In the genomic region with DNA sequence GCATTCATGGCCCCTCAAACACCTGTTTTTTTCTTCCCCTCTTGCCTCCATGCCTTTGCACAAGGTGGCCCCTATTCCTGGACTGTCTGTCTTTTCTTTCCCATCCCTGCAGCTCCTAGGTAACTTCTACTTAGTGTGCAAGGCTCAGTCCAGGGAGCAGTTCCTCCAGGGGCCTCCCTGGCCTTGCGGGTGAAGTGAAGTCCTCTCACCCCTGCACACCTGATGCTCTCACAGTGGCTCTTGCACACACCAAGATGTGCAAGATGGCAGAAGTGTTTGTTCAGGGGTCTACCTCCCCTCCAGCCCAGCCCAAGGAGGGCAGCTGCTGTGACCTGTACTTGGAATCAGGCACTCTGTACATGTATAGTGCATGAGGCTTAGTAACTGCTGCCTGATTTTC, we compare ENCODE assay signal across 28 cellular contexts.
"Had no signal": no experiment of that assay in that cellular context is flagged by ENCODE, and none has a peak within 500 bp of the region (broad histone marks: within the 10 kb centered on the region; RNA-seq: fewer than 3 reads in every experiment).

No MANE protein-coding gene starts in this region.

- DNase-seq: activated CD4-positive, alpha-beta T cell treated with anti-CD3 and anti-CD28 coated beads for 1 hour; activated CD4-positive, alpha-beta T cell treated with anti-CD3 and anti-CD28 coated beads for 4 hours; activated CD4-positive, alpha-beta T cell treated with anti-CD3 and anti-CD28 coated beads, Interleukin-2, amount 10 ng/mL, durations not matched to agents 7 days and 5 days; activated CD4-positive, alpha-beta T cell treated with anti-CD3 and anti-CD28 coated beads, Interleukin-2, amount 50 U/mL, for 4 hours; activated CD8-positive, alpha-beta memory T cell treated with anti-CD3 and anti-CD28 coated beads, Interleukin-2, amount 50 U/mL, for 48 hours; activated CD8-positive, alpha-beta T cell treated with anti-CD3 and anti-CD28 coated beads for 36 hours; activated gamma-delta T cell treated with Interleukin-2 at 50 U/mL for 16 hours; activated naive CD4-positive, alpha-beta T cell treated with anti-CD3 and anti-CD28 coated beads, Interleukin-2, amount 50 U/mL, for 16 hours; activated naive CD4-positive, alpha-beta T cell treated with Interleukin-2 at 50 U/mL for 16 hours; activated T-cell treated with anti-CD3 and anti-CD28 coated beads for 4 hours; activated T-cell treated with anti-CD3 and anti-CD28 coated beads, Interleukin-2, amount 50 U/mL, for 24 hours; activated T-cell treated with anti-CD3 and anti-CD28 coated beads, Interleukin-2, amount 50 U/mL, for 72 hours; amniotic stem cell; anterior cingulate cortex; brain microvascular endothelial cell; caudate nucleus; cortex of kidney; dermis blood vessel endothelial cell; effector CD8-positive, alpha-beta T cell; esophagus squamous epithelium; foreskin melanocyte; heart right ventricle; T-helper 2 cell had no signal

- H3K27ac Mint-ChIP-seq: activated CD4-positive, alpha-beta T cell treated with anti-CD3 and anti-CD28 coated beads, Interleukin-2, amount 10 ng/mL, durations not matched to agents 7 days and 5 days; activated CD8-positive, alpha-beta T cell treated with anti-CD3 and anti-CD28 coated beads for 36 hours; activated naive CD8-positive, alpha-beta T cell; activated T-cell treated with anti-CD3 and anti-CD28 coated beads, Interleukin-2, amount 50 U/mL, for 24 hours; activated T-cell treated with anti-CD3 and anti-CD28 coated beads, Interleukin-2, amount 50 U/mL, for 72 hours; WTC11 had no signal

- H3K9me3 ChIP-seq: esophagus squamous epithelium, gastroesophageal sphincter, heart right ventricle had no signal

- H3K4me1 ChIP-seq: esophagus squamous epithelium, gastroesophageal sphincter had no signal

- H3K27ac ChIP-seq: brain microvascular endothelial cell, epithelial cell of prostate, esophagus squamous epithelium, gastroesophageal sphincter, heart right ventricle, VCaP had no signal

- H3K4me1 Mint-ChIP-seq: activated CD4-positive, alpha-beta T cell treated with anti-CD3 and anti-CD28 coated beads, Interleukin-2, amount 10 ng/mL, durations not matched to agents 7 days and 5 days had no signal

- H3K4me3 Mint-ChIP-seq: activated CD4-positive, alpha-beta T cell treated with anti-CD3 and anti-CD28 coated beads, Interleukin-2, amount 10 ng/mL, durations not matched to agents 7 days and 5 days; activated CD8-positive, alpha-beta T cell treated with anti-CD3 and anti-CD28 coated beads for 36 hours; activated naive CD8-positive, alpha-beta T cell; activated T-cell treated with anti-CD3 and anti-CD28 coated beads, Interleukin-2, amount 50 U/mL, for 24 hours; activated T-cell treated with anti-CD3 and anti-CD28 coated beads, Interleukin-2, amount 50 U/mL, for 72 hours; WTC11 had no signal

- H3K4me3 ChIP-seq: esophagus squamous epithelium, gastroesophageal sphincter, heart right ventricle had no signal

- H3K36me3 Mint-ChIP-seq: activated naive CD8-positive, alpha-beta T cell; WTC11 had no signal

- H3K27me3 Mint-ChIP-seq: activated CD4-positive, alpha-beta T cell treated with anti-CD3 and anti-CD28 coated beads, Interleukin-2, amount 10 ng/mL, durations not matched to agents 7 days and 5 days; activated CD8-positive, alpha-beta T cell treated with anti-CD3 and anti-CD28 coated beads for 36 hours; activated T-cell treated with anti-CD3 and anti-CD28 coated beads, Interleukin-2, amount 50 U/mL, for 24 hours had no signal

- ATAC-seq: activated CD8-positive, alpha-beta T cell treated with anti-CD3 and anti-CD28 coated beads for 36 hours; activated T-cell treated with anti-CD3 and anti-CD28 coated beads, Interleukin-2, amount 50 U/mL, for 72 hours; gastroesophageal sphincter; heart right ventricle; WTC11 had no signal

- H3K27me3 ChIP-seq: brain microvascular endothelial cell, esophagus squamous epithelium, gastroesophageal sphincter, heart right ventricle had no signal

- H3K36me3 ChIP-seq: brain microvascular endothelial cell, esophagus squamous epithelium, gastroesophageal sphincter, heart right ventricle had no signal

- H3K9me3 Mint-ChIP-seq: activated CD4-positive, alpha-beta T cell treated with anti-CD3 and anti-CD28 coated beads, Interleukin-2, amount 10 ng/mL, durations not matched to agents 7 days and 5 days; activated CD8-positive, alpha-beta T cell treated with anti-CD3 and anti-CD28 coated beads for 36 hours; activated T-cell treated with anti-CD3 and anti-CD28 coated beads, Interleukin-2, amount 50 U/mL, for 24 hours; activated T-cell treated with anti-CD3 and anti-CD28 coated beads, Interleukin-2, amount 50 U/mL, for 72 hours had no signal
